Comparison of ENCODE assay signal across 1 cellular context in genomic region chr3:193878051-193878838, GRCh38.
TF ChIP-seq lines count a peak whose summit lies in the region.

No MANE protein-coding gene starts in this region.

TF ChIP-seq in HEK293, 187 proteins besides CTCF, POLR2A, EP300 and RAD21 (continued from another document):
- TF ChIP-seq ZNF449 (tag by site-specific recombination; IDR thresholded peaks at IDR 0.05) (no peak), ZNF843 (tag by site-specific recombination; IDR thresholded peaks at IDR 0.05) (no peak), ZIC2 (tag by site-specific recombination; IDR thresholded peaks at IDR 0.05) (peak; percentile 13; the same call in 1 of the 2 replicates), GLIS1 (tag by site-specific recombination; IDR thresholded peaks at IDR 0.05) (peak; percentile 50)
